Comparison of ENCODE assay signal across 34 cellular contexts in the genomic region with DNA sequence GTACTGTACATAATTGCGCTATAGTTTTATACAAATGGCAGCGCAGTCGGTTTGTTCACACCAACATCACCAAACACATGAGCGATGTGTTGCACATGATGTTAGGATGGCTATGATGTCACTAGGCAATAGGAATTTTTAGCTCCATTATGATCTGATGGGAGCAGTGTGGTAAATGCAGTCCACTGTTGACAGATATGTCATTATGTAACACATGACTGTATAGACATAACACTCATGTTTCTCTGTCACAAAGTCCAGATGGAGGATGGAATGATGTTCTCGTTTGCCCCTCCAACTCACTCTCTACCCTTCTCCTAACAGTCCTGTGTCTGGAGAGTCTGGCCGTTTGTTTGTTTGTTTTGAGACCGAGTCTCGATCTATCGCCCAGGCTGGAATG.
"Had no signal": no experiment of that assay in that cellular context is flagged by ENCODE, and none has a peak within 500 bp of the region (broad histone marks: within the 10 kb centered on the region; RNA-seq: fewer than 3 reads in every experiment).

No MANE protein-coding gene starts in this region.

- H3K27ac ChIP-seq: adrenal gland, body of pancreas, brain microvascular endothelial cell, breast epithelium, cardiac muscle cell, VCaP had no signal

- H3K4me1 ChIP-seq: adrenal gland, body of pancreas, breast epithelium had no signal

- FAIRE-seq: astrocyte, TTC549 had no signal

- H3K27me3 ChIP-seq: adrenal gland, body of pancreas, brain microvascular endothelial cell, breast epithelium, cardiac muscle cell had no signal

- DNase-seq: activated B cell treated with CpG ODN at 0.5 μM for 24 hours; activated CD4-positive, alpha-beta memory T cell treated with anti-CD3 and anti-CD28 coated beads for 36 hours; activated CD4-positive, alpha-beta T cell treated with anti-CD3 and anti-CD28 coated beads for 4 hours; activated CD4-positive, alpha-beta T cell treated with anti-CD3 and anti-CD28 coated beads, Interleukin-2, amount 10 ng/mL, durations not matched to agents 24 days and 14 days; activated CD4-positive, alpha-beta T cell treated with anti-CD3 and anti-CD28 coated beads, Interleukin-2, amount 50 U/mL, for 1 hour; activated CD4-positive, alpha-beta T cell treated with anti-CD3 and anti-CD28 coated beads, Interleukin-2, amount 50 U/mL, for 4 hours; activated CD4-positive, CD25-positive, alpha-beta regulatory T cell treated with anti-CD3 and anti-CD28 coated beads, Interleukin-2, amount 50 U/mL, for 72 hours; activated CD8-positive, alpha-beta memory T cell treated with anti-CD3 and anti-CD28 coated beads, Interleukin-2, amount 50 U/mL, for 4 hours; activated CD8-positive, alpha-beta T cell treated with anti-CD3 and anti-CD28 coated beads for 36 hours; activated effector memory CD4-positive, alpha-beta T cell treated with anti-CD3 and anti-CD28 coated beads, Interleukin-2, amount 50 U/mL, for 16 hours; activated gamma-delta T cell treated with Interleukin-2 at 50 U/mL for 16 hours; activated naive CD4-positive, alpha-beta T cell; activated naive CD4-positive, alpha-beta T cell treated with anti-CD3 and anti-CD28 coated beads for 36 hours; activated naive CD4-positive, alpha-beta T cell treated with anti-CD3 and anti-CD28 coated beads, Interleukin-2, amount 50 U/mL, for 16 hours; activated naive CD8-positive, alpha-beta T cell treated with anti-CD3 and anti-CD28 coated beads for 36 hours; activated T-cell treated with anti-CD3 and anti-CD28 coated beads for 4 hours; activated T-cell treated with anti-CD3 and anti-CD28 coated beads, Interleukin-2, amount 50 U/mL, for 1 hour; activated T-cell treated with anti-CD3 and anti-CD28 coated beads, Interleukin-2, amount 50 U/mL, for 4 hours; activated T-cell treated with anti-CD3 and anti-CD28 coated beads, Interleukin-2, amount 50 U/mL, for 72 hours; adrenal gland; amniotic stem cell; aorta; body of pancreas; brain microvascular endothelial cell; caudate nucleus; cerebellar nuclear complex; T-helper 1 cell; T-helper 2 cell; T-helper 9 cell had no signal

- H3K36me3 ChIP-seq: adrenal gland, brain microvascular endothelial cell, breast epithelium, cardiac muscle cell had no signal

- H3K9me3 ChIP-seq: adrenal gland, body of pancreas, breast epithelium had no signal

- H3K4me3 ChIP-seq: adrenal gland, body of pancreas, breast epithelium, cardiac muscle cell had no signal
